ENCODE assay signal across 7 cellular contexts in genomic region chr2:51379997-51380396, GRCh38.
"Had no signal": no experiment of that assay in that cellular context is flagged by ENCODE, and none has a peak within 500 bp of the region (broad histone marks: within the 10 kb centered on the region; RNA-seq: fewer than 3 reads in every experiment).

No MANE protein-coding gene starts in this region.

- DNase-seq: GDM1, GF-D8 had no signal

- H3K4me3 ChIP-seq: GM12878 had no signal

- FAIRE-seq: GM12878, GM12891, GM12892, GM18507, GM19239 had no signal
